In the genomic region with DNA sequence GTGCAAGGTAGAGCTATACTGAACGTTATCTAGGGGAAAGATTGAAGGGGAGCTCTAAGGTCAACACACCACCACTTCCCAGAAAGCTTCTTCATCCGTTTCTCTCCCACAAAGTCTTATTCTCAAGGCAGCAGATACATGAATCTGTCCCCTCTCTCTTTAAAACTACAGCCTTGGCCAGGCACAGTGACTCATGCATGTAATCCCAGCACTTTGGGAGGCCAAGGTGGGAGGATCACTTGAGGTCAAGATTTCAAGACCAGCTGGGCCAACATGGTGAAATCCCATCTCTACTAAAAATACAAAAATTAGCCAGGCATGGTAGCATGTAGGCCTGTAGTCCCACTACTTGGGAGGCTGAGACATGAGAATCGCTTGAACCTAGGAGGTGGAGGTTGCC, we compare ENCODE assay signal across 22 cellular contexts. TPM values are rescaled to one million over a fixed set of nuclear protein-coding genes. Genes with fewer than 3 reads are reported as not detected.
A peak's percentile ranks its signal among the peaks of the same experiment; 100 is the strongest.
DNase-seq lines count a peak whose midpoint lies in the region; ATAC-seq and TF ChIP-seq lines count a peak whose summit lies in the region.
"Had no signal": no experiment of that assay in that cellular context is flagged by ENCODE, and none has a peak within 500 bp of the region (broad histone marks: within the 10 kb centered on the region; RNA-seq: fewer than 3 reads in every experiment).

No MANE protein-coding gene starts in this region.

- intact Hi-C loops in Right ventricle myocardium inferior (cut with DNase I) = no loop called here
- intact Hi-C loops in cardiac septum (cut with DNase I) = no loop called here
- intact Hi-C loops in CD8-positive, alpha-beta T cell (cut with DNase I, micrococcal nuclease) = no loop called here

- no peak overlapping the region for H3K27ac ChIP-seq in CD8-positive, alpha-beta T cell (ENCODE audit: low read depth, low read length)
- H3K27ac ChIP-seq: parathyroid adenoma, spleen, testis had no signal

- H3K4me1 Mint-ChIP-seq in CD8-positive, alpha-beta T cell (ENCODE audit: low read depth) = no peaks in the 10 kb centered on the region
- H3K4me1 Mint-ChIP-seq in stimulated activated naive CD8-positive, alpha-beta T cell treated with anti-CD3 and anti-CD28 coated beads, Interleukin-15, amount 100 ng/mL, for 72 hours = no peaks in the 10 kb centered on the region
- H3K4me1 Mint-ChIP-seq: naive B cell had no signal

- no peaks in the 10 kb centered on the region for H3K9me3 Mint-ChIP-seq in CD8-positive, alpha-beta T cell
- no peaks in the 10 kb centered on the region for H3K9me3 Mint-ChIP-seq in stimulated activated naive CD8-positive, alpha-beta T cell treated with anti-CD3 and anti-CD28 coated beads, Interleukin-15, amount 100 ng/mL, for 72 hours
- H3K9me3 Mint-ChIP-seq: dendritic cell treated with granulocyte-macrophage colony-stimulating factor and Interleukin-4, amounts not matched to agents 40 ng/mL and 50 ng/mL, for 4 days; naive B cell had no signal

- H3K4me1 ChIP-seq in CD8-positive, alpha-beta T cell (ENCODE audit: insufficient read depth, low read length) = no peaks in the 10 kb centered on the region
- H3K4me1 ChIP-seq: parathyroid adenoma, spleen had no signal

- no peak overlapping the region for H3K4me3 ChIP-seq in choroid plexus epithelial cell (ENCODE audit: low read depth, low read length)
- no peak overlapping the region for H3K4me3 ChIP-seq in CD8-positive, alpha-beta T cell (ENCODE audit: low read depth, low read length)
- H3K4me3 ChIP-seq: spleen, testis had no signal

- TF ChIP-seq CTCF in choroid plexus epithelial cell (conservative IDR thresholded peaks at IDR 0.05; ENCODE audit: low read depth, low read length) = no peak
- TF ChIP-seq CTCF in CD8-positive, alpha-beta T cell (IDR thresholded peaks at IDR 0.05) = no peak

- H3K4me3 Mint-ChIP-seq in CD8-positive, alpha-beta T cell = no peak overlapping the region
- H3K4me3 Mint-ChIP-seq in stimulated activated naive CD8-positive, alpha-beta T cell treated with anti-CD3 and anti-CD28 coated beads, Interleukin-15, amount 100 ng/mL, for 72 hours = no peak overlapping the region
- H3K4me3 Mint-ChIP-seq: dendritic cell treated with granulocyte-macrophage colony-stimulating factor and Interleukin-4, amounts not matched to agents 40 ng/mL and 50 ng/mL, for 4 days; naive B cell had no signal

- no peaks in the 10 kb centered on the region for H3K36me3 ChIP-seq in CD8-positive, alpha-beta T cell (ENCODE audit: insufficient read depth, low read length)
- H3K36me3 ChIP-seq: spleen had no signal

- no peaks in the 10 kb centered on the region for H3K27me3 ChIP-seq in CD8-positive, alpha-beta T cell (ENCODE audit: insufficient read depth, low read length)
- H3K27me3 ChIP-seq: testis had no signal

- no peaks in the 10 kb centered on the region for H3K36me3 Mint-ChIP-seq in CD8-positive, alpha-beta T cell
- H3K36me3 Mint-ChIP-seq: naive B cell had no signal

- CTCF ChIA-PET in CD8-positive, alpha-beta T cell (lab: Charles Lee) = no interaction called here

- DNase-seq in Right ventricle myocardium inferior (ENCODE audit: missing footprints) = no peak
- no peak for DNase-seq in cardiac septum (ENCODE audit: low spot score)
- peak; percentile 44 for DNase-seq in choroid plexus epithelial cell (ENCODE audit: low read depth)
- peak; percentile 28 for DNase-seq in iris pigment epithelial cell (ENCODE audit: low read depth)
- DNase-seq in CD8-positive, alpha-beta T cell = no peak
- DNase-seq in NCI-H69 (lab: John Stamatoyannopoulos, UW) = no peak
- no peak for DNase-seq in stimulated activated naive CD8-positive, alpha-beta T cell treated with anti-CD3 and anti-CD28 coated beads, Interleukin-15, amount 100 ng/mL, for 72 hours
- DNase-seq: activated CD4-positive, alpha-beta T cell treated with anti-CD3 and anti-CD28 coated beads for 48 hours; activated gamma-delta T cell; amygdala; glutamatergic neuron; Kasumi-1; naive B cell; NCI-H146; NCI-H774; spleen; stimulated activated CD8-positive, alpha-beta memory T cell treated with anti-CD3 and anti-CD28 coated beads, Interleukin-4, amount 100 ng/mL, for 48 hours; testis had no signal

- POLR2A ChIA-PET in CD8-positive, alpha-beta T cell (lab: Charles Lee) = no interaction called here

- H3K9me3 ChIP-seq in CD8-positive, alpha-beta T cell (ENCODE audit: low read length) = no peaks in the 10 kb centered on the region
- H3K9me3 ChIP-seq: spleen, testis had no signal

- ATAC-seq in Right ventricle myocardium inferior (peak; percentile 64), GM21528 (IDR thresholded peaks at IDR 0.05; ENCODE audit: low FRiP score, unreplicated experiment) (no peak)
- no peak for ATAC-seq in CD8-positive, alpha-beta T cell
- no peak for ATAC-seq in stimulated activated naive CD8-positive, alpha-beta T cell treated with anti-CD3 and anti-CD28 coated beads, Interleukin-15, amount 100 ng/mL, for 72 hours

- H3K27ac Mint-ChIP-seq in CD8-positive, alpha-beta T cell = no peak overlapping the region
- no peak overlapping the region for H3K27ac Mint-ChIP-seq in stimulated activated naive CD8-positive, alpha-beta T cell treated with anti-CD3 and anti-CD28 coated beads, Interleukin-15, amount 100 ng/mL, for 72 hours
- H3K27ac Mint-ChIP-seq: dendritic cell treated with granulocyte-macrophage colony-stimulating factor and Interleukin-4, amounts not matched to agents 40 ng/mL and 50 ng/mL, for 4 days; naive B cell had no signal

- H3K27me3 Mint-ChIP-seq in CD8-positive, alpha-beta T cell (ENCODE audit: low read depth) = peaks cover 18% of the 10 kb centered on the region
- H3K27me3 Mint-ChIP-seq in stimulated activated naive CD8-positive, alpha-beta T cell treated with anti-CD3 and anti-CD28 coated beads, Interleukin-15, amount 100 ng/mL, for 72 hours = peaks cover 15% of the 10 kb centered on the region

RNA-seq across cellular contexts. Expression of a gene that starts 8.1 kb away (rescaled TPM):
- total RNA-seq in Right ventricle myocardium inferior = 1.5 TPM
- 0.86 TPM for total RNA-seq in cardiac septum
- not detected for total RNA-seq in CD8-positive, alpha-beta T cell

RNA-seq across cellular contexts. Expression of a gene that starts 35.4 kb away (rescaled TPM):
- total RNA-seq in Right ventricle myocardium inferior = 0.97 TPM
- not detected for total RNA-seq in cardiac septum
- not detected for total RNA-seq in CD8-positive, alpha-beta T cell
- total RNA-seq: epithelial cell of proximal tubule, spleen had no signal

Comparison
In these comparisons a context has a peak if more than half of its experiments do, and no peak if none do; other contexts are left out.
1. DNase-seq: peak in choroid plexus epithelial cell (single experiment) and iris pigment epithelial cell (single experiment); none in Right ventricle myocardium inferior (single experiment), cardiac septum (single experiment), CD8-positive, alpha-beta T cell (0 of 7), NCI-H69 (single experiment) and stimulated activated naive CD8-positive, alpha-beta T cell treated with anti-CD3 and anti-CD28 coated beads, Interleukin-15, amount 100 ng/mL, for 72 hours (0 of 2).